Comparison of ENCODE assay signal across 14 cellular contexts in the genomic region with DNA sequence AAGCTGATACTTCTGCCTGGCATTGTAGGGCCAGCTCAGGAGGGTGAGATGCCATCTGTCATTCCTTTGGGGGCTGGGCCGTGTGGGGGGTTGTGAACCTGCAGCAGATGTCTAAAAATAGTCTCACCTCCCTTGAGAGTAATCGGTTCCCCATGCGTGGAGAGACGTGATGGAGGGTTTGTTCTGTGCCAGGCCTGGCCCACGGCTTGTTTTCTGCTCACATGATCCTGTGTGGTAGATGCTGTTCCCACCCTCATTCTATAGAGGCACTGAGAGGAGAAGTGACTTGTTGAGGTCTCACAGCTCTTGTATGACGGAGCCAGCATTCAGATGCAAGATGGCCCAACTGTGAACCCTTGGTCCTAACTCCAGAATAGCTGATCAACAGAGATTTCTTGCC. TPM values are rescaled to one million over a fixed set of nuclear protein-coding genes. Genes with fewer than 3 reads are reported as not detected.
A peak's percentile ranks its signal among the peaks of the same experiment; 100 is the strongest.
DNase-seq lines count a peak whose midpoint lies in the region; ATAC-seq lines count a peak whose summit lies in the region.
"Had no signal": no experiment of that assay in that cellular context is flagged by ENCODE, and none has a peak within 500 bp of the region (broad histone marks: within the 10 kb centered on the region; RNA-seq: fewer than 3 reads in every experiment).

No MANE protein-coding gene starts in this region.

- no peaks in the 10 kb centered on the region for H3K27me3 Mint-ChIP-seq in stimulated activated naive CD8-positive, alpha-beta T cell treated with anti-CD3 and anti-CD28 coated beads, Interleukin-15, Interleukin-2, amounts not matched to agents 100 ng/mL and 50 ng/mL, for 24 hours
- no peaks in the 10 kb centered on the region for H3K27me3 Mint-ChIP-seq in activated naive CD8-positive, alpha-beta T cell treated with anti-CD3 and anti-CD28 coated beads, Interleukin-2, amount 10 ng/mL, durations not matched to agents 7 days and 5 days

- peaks cover 81% of the 10 kb centered on the region for H3K4me1 Mint-ChIP-seq in stimulated activated naive CD8-positive, alpha-beta T cell treated with anti-CD3 and anti-CD28 coated beads, Interleukin-15, Interleukin-2, amounts not matched to agents 100 ng/mL and 50 ng/mL, for 24 hours (ENCODE audit: low read depth)
- H3K4me1 Mint-ChIP-seq in activated naive CD8-positive, alpha-beta T cell treated with anti-CD3 and anti-CD28 coated beads, Interleukin-2, amount 10 ng/mL, durations not matched to agents 7 days and 5 days = peaks cover 71% of the 10 kb centered on the region

- H3K4me3 ChIP-seq in Jurkat, Clone E6-1 (ENCODE audit: low read length) = peak overlapping the region; percentile 50
- H3K4me3 ChIP-seq: SK-N-MC, tibial artery had no signal

- no peaks in the 10 kb centered on the region for H3K9me3 Mint-ChIP-seq in stimulated activated naive CD8-positive, alpha-beta T cell treated with anti-CD3 and anti-CD28 coated beads, Interleukin-15, Interleukin-2, amounts not matched to agents 100 ng/mL and 50 ng/mL, for 24 hours
- no peaks in the 10 kb centered on the region for H3K9me3 Mint-ChIP-seq in activated naive CD8-positive, alpha-beta T cell treated with anti-CD3 and anti-CD28 coated beads, Interleukin-2, amount 10 ng/mL, durations not matched to agents 7 days and 5 days

- no peak for ATAC-seq in stimulated activated naive CD8-positive, alpha-beta T cell treated with anti-CD3 and anti-CD28 coated beads, Interleukin-15, Interleukin-2, amounts not matched to agents 100 U/mL and 50 U/mL, for 24 hours
- ATAC-seq in activated naive CD8-positive, alpha-beta T cell treated with anti-CD3 and anti-CD28 coated beads, Interleukin-2, amount 10 ng/mL, durations not matched to agents 7 days and 5 days (ENCODE audit: low read depth) = no peak
- no peak for ATAC-seq in HG03571 (IDR thresholded peaks at IDR 0.05; ENCODE audit: unreplicated experiment)
- no peak for ATAC-seq in GM21528 (IDR thresholded peaks at IDR 0.05; ENCODE audit: low FRiP score, unreplicated experiment)

- peak overlapping the region; percentile 92 for H3K4me3 Mint-ChIP-seq in stimulated activated naive CD8-positive, alpha-beta T cell treated with anti-CD3 and anti-CD28 coated beads, Interleukin-15, Interleukin-2, amounts not matched to agents 100 ng/mL and 50 ng/mL, for 24 hours
- H3K4me3 Mint-ChIP-seq in activated naive CD8-positive, alpha-beta T cell treated with anti-CD3 and anti-CD28 coated beads, Interleukin-2, amount 10 ng/mL, durations not matched to agents 7 days and 5 days = peak overlapping the region; percentile 86

- DNase-seq in stimulated activated naive CD8-positive, alpha-beta T cell treated with anti-CD3 and anti-CD28 coated beads, Interleukin-15, Interleukin-2, amounts not matched to agents 100 U/mL and 50 U/mL, for 24 hours = no peak
- DNase-seq in Jurkat, Clone E6-1 (ENCODE audit: low read depth, low spot score) = peak; percentile 36
- no peak for DNase-seq in activated naive CD8-positive, alpha-beta T cell treated with anti-CD3 and anti-CD28 coated beads, Interleukin-2, amount 10 ng/mL, durations not matched to agents 7 days and 5 days
- DNase-seq in KBM-7 (no peak), NCI-H345 (lab: John Stamatoyannopoulos, UW) (no peak)
- DNase-seq: activated CD4-positive, alpha-beta T cell treated with anti-CD3 and anti-CD28 coated beads, Interleukin-2, amount 50 U/mL, for 48 hours; IMR-90; mesenchymal stem cell; NCI-H510A; tibial artery had no signal

- POLR2A ChIA-PET in activated naive CD8-positive, alpha-beta T cell treated with anti-CD3 and anti-CD28 coated beads, Interleukin-2, amount 10 ng/mL, durations not matched to agents 7 days and 5 days (lab: Charles Lee) = interaction anchor here (1.0 to 2.4 kb wide), 5 partner anchors 31 to 106 kb away, joined by 3 to 12 read pairs (median 6); no protein-coding TSS in a partner anchor

- in situ Hi-C loops in KBM-7 (cut with MboI; ENCODE audit: low pct_unique_long_range_greater_than_20kb, low sequenced_read_pairs) = no loop called here

- H3K27ac Mint-ChIP-seq in stimulated activated naive CD8-positive, alpha-beta T cell treated with anti-CD3 and anti-CD28 coated beads, Interleukin-15, Interleukin-2, amounts not matched to agents 100 ng/mL and 50 ng/mL, for 24 hours = peak overlapping the region; percentile 88
- H3K27ac Mint-ChIP-seq in activated naive CD8-positive, alpha-beta T cell treated with anti-CD3 and anti-CD28 coated beads, Interleukin-2, amount 10 ng/mL, durations not matched to agents 7 days and 5 days = peak overlapping the region; percentile 92

- H3K36me3 Mint-ChIP-seq in stimulated activated naive CD8-positive, alpha-beta T cell treated with anti-CD3 and anti-CD28 coated beads, Interleukin-15, Interleukin-2, amounts not matched to agents 100 ng/mL and 50 ng/mL, for 24 hours (ENCODE audit: low read depth) = peaks cover 90% of the 10 kb centered on the region
- H3K36me3 Mint-ChIP-seq in activated naive CD8-positive, alpha-beta T cell treated with anti-CD3 and anti-CD28 coated beads, Interleukin-2, amount 10 ng/mL, durations not matched to agents 7 days and 5 days = peaks cover 54% of the 10 kb centered on the region

RNA-seq across cellular contexts. Expression of gene IRF8, which starts 4.6 kb away (rescaled TPM):
- 7.4 TPM for polyA plus RNA-seq in Jurkat, Clone E6-1 (2012; ENCODE audit: insufficient read depth, insufficient read length)
- 10 to 100 TPM; 27.8 to 30.8 TPM for total RNA-seq in activated naive CD8-positive, alpha-beta T cell treated with anti-CD3 and anti-CD28 coated beads, Interleukin-2, amount 10 ng/mL, durations not matched to agents 7 days and 5 days
- total RNA-seq: IMR-90 had no signal
- polyA plus RNA-seq: IMR-90 had no signal
